In the genomic region with DNA sequence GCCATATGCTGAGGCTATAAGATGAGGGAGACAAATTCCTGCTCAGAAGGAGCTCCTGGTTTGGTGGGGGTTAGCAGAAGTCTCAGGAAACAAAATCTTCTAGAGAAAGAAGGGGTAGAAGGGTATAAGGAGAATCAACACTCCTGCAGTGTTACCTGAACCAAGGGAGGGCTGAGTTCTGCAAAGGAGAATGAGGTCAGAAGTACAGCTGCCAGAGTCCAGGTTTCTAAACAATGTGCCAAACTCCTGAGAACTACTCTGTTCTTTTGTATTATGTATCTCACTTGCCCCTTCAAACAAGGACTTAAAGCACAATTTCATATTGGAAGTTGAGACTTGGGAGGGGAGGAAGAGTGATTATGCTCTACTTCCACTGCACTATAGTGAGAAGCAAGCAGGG, we compare ENCODE assay signal across 21 cellular contexts.
DNase-seq lines count a peak whose midpoint lies in the region; ATAC-seq lines count a peak whose summit lies in the region.
"Had no signal": no experiment of that assay in that cellular context is flagged by ENCODE, and none has a peak within 500 bp of the region (broad histone marks: within the 10 kb centered on the region; RNA-seq: fewer than 3 reads in every experiment).

No MANE protein-coding gene starts in this region.

- no peak for ATAC-seq in stimulated activated effector memory CD8-positive, alpha-beta T cell treated with anti-CD3 and anti-CD28 coated beads, Interleukin-12 subunit alpha, Interleukin-12 subunit beta, amount 100 ng/mL, for 72 hours
- no peak for ATAC-seq in Right ventricle myocardium inferior

- H3K27ac Mint-ChIP-seq in activated naive CD4-positive, alpha-beta T cell treated with anti-CD3 and anti-CD28 coated beads, Interleukin-2, amount 50 U/mL, for 24 hours = peak overlapping the region; percentile 14
- H3K27ac Mint-ChIP-seq in activated naive CD4-positive, alpha-beta T cell treated with anti-CD3 and anti-CD28 coated beads, Interleukin-2, amount 10 ng/mL, durations not matched to agents 7 days and 5 days = no peak overlapping the region
- H3K27ac Mint-ChIP-seq in stimulated activated effector memory CD8-positive, alpha-beta T cell treated with anti-CD3 and anti-CD28 coated beads, Interleukin-12 subunit alpha, Interleukin-12 subunit beta, amount 100 ng/mL, for 72 hours = peak overlapping the region; percentile 45
- H3K27ac Mint-ChIP-seq in activated T-helper 1 cell treated with anti-CD3 and anti-CD28 coated beads, Interleukin-12 subunit alpha, Interleukin-12 subunit beta, Interleukin-2, Interleukin-4 antibody, amounts not matched to agents 30 ng/mL and 10 ng/mL and 1 ng/mL, durations not matched to agents 14 hours and 24 hours and 36 hours = no peak overlapping the region

- CTCF ChIA-PET in activated naive CD4-positive, alpha-beta T cell treated with anti-CD3 and anti-CD28 coated beads, Interleukin-2, amount 10 ng/mL, durations not matched to agents 7 days and 5 days (lab: Charles Lee) = interaction anchor here (0.7 kb wide), 1 partner anchor 11 kb away, joined by 3 read pairs; no protein-coding TSS in a partner anchor

- peaks cover 29% of the 10 kb centered on the region for H3K36me3 Mint-ChIP-seq in activated naive CD4-positive, alpha-beta T cell treated with anti-CD3 and anti-CD28 coated beads, Interleukin-2, amount 50 U/mL, for 24 hours
- peaks cover 47% of the 10 kb centered on the region for H3K36me3 Mint-ChIP-seq in activated naive CD4-positive, alpha-beta T cell treated with anti-CD3 and anti-CD28 coated beads, Interleukin-2, amount 10 ng/mL, durations not matched to agents 7 days and 5 days
- H3K36me3 Mint-ChIP-seq in stimulated activated effector memory CD8-positive, alpha-beta T cell treated with anti-CD3 and anti-CD28 coated beads, Interleukin-12 subunit alpha, Interleukin-12 subunit beta, amount 100 ng/mL, for 72 hours = peaks cover 99% of the 10 kb centered on the region
- H3K36me3 Mint-ChIP-seq in activated T-helper 1 cell treated with anti-CD3 and anti-CD28 coated beads, Interleukin-12 subunit alpha, Interleukin-12 subunit beta, Interleukin-2, Interleukin-4 antibody, amounts not matched to agents 30 ng/mL and 10 ng/mL and 1 ng/mL, durations not matched to agents 14 hours and 24 hours and 36 hours (ENCODE audit: low read depth) = peaks cover 56% of the 10 kb centered on the region

- H3K9me3 Mint-ChIP-seq in activated naive CD4-positive, alpha-beta T cell treated with anti-CD3 and anti-CD28 coated beads, Interleukin-2, amount 50 U/mL, for 24 hours = no peaks in the 10 kb centered on the region
- H3K9me3 Mint-ChIP-seq in activated naive CD4-positive, alpha-beta T cell treated with anti-CD3 and anti-CD28 coated beads, Interleukin-2, amount 10 ng/mL, durations not matched to agents 7 days and 5 days = peaks cover 8% of the 10 kb centered on the region
- no peaks in the 10 kb centered on the region for H3K9me3 Mint-ChIP-seq in stimulated activated effector memory CD8-positive, alpha-beta T cell treated with anti-CD3 and anti-CD28 coated beads, Interleukin-12 subunit alpha, Interleukin-12 subunit beta, amount 100 ng/mL, for 72 hours
- H3K9me3 Mint-ChIP-seq in activated T-helper 1 cell treated with anti-CD3 and anti-CD28 coated beads, Interleukin-12 subunit alpha, Interleukin-12 subunit beta, Interleukin-2, Interleukin-4 antibody, amounts not matched to agents 30 ng/mL and 10 ng/mL and 1 ng/mL, durations not matched to agents 14 hours and 24 hours and 36 hours = peaks cover 14% of the 10 kb centered on the region

- no peak for DNase-seq in activated naive CD4-positive, alpha-beta T cell treated with anti-CD3 and anti-CD28 coated beads, Interleukin-2, amount 10 ng/mL, durations not matched to agents 7 days and 5 days
- DNase-seq in G401 (ENCODE audit: low spot score) = peak; percentile 14
- DNase-seq in cerebellar cortex (ENCODE audit: low spot score) = peak; percentile 13
- DNase-seq in stimulated activated effector memory CD8-positive, alpha-beta T cell treated with anti-CD3 and anti-CD28 coated beads, Interleukin-12 subunit alpha, Interleukin-12 subunit beta, amount 100 ng/mL, for 72 hours (ENCODE audit: low spot score in 2 of 2) = no peak
- no peak for DNase-seq in activated T-helper 1 cell treated with anti-CD3 and anti-CD28 coated beads, Interleukin-12 subunit alpha, Interleukin-12 subunit beta, Interleukin-2, Interleukin-4 antibody, amounts not matched to agents 30 ng/mL and 10 ng/mL and 1 ng/mL, durations not matched to agents 14 hours and 24 hours and 36 hours (ENCODE audit: low spot score)
- DNase-seq in Right ventricle myocardium inferior (ENCODE audit: missing footprints) = no peak
- DNase-seq: DMS153; DND-41; HCEC 1CT; IMR-90; NCI-H1048; NCI-H1417; NCI-H1694; NCI-H2029 treated with DMSO at 0.1 percent for 48 hours; NCI-H446 treated with DMSO at 0.1 percent for 48 hours; NCI-H526; NK-92 treated with Interleukin-12 subunit alpha and Interleukin-12 subunit beta, amount 100 ng/mL, for 24 hours; PC-9; RPMI8226; SHP77 had no signal

- in situ Hi-C loops in G401 (cut with HindIII; ENCODE audit: low sequenced_read_pairs) = no loop called here

- no peak overlapping the region for H3K4me3 Mint-ChIP-seq in activated naive CD4-positive, alpha-beta T cell treated with anti-CD3 and anti-CD28 coated beads, Interleukin-2, amount 50 U/mL, for 24 hours
- no peak overlapping the region for H3K4me3 Mint-ChIP-seq in activated naive CD4-positive, alpha-beta T cell treated with anti-CD3 and anti-CD28 coated beads, Interleukin-2, amount 10 ng/mL, durations not matched to agents 7 days and 5 days
- no peak overlapping the region for H3K4me3 Mint-ChIP-seq in stimulated activated effector memory CD8-positive, alpha-beta T cell treated with anti-CD3 and anti-CD28 coated beads, Interleukin-12 subunit alpha, Interleukin-12 subunit beta, amount 100 ng/mL, for 72 hours
- H3K4me3 Mint-ChIP-seq in activated T-helper 1 cell treated with anti-CD3 and anti-CD28 coated beads, Interleukin-12 subunit alpha, Interleukin-12 subunit beta, Interleukin-2, Interleukin-4 antibody, amounts not matched to agents 30 ng/mL and 10 ng/mL and 1 ng/mL, durations not matched to agents 14 hours and 24 hours and 36 hours = no peak overlapping the region

- H3K27me3 Mint-ChIP-seq in activated naive CD4-positive, alpha-beta T cell treated with anti-CD3 and anti-CD28 coated beads, Interleukin-2, amount 50 U/mL, for 24 hours = no peaks in the 10 kb centered on the region
- H3K27me3 Mint-ChIP-seq in activated naive CD4-positive, alpha-beta T cell treated with anti-CD3 and anti-CD28 coated beads, Interleukin-2, amount 10 ng/mL, durations not matched to agents 7 days and 5 days = no peaks in the 10 kb centered on the region
- H3K27me3 Mint-ChIP-seq in activated T-helper 1 cell treated with anti-CD3 and anti-CD28 coated beads, Interleukin-12 subunit alpha, Interleukin-12 subunit beta, Interleukin-2, Interleukin-4 antibody, amounts not matched to agents 30 ng/mL and 10 ng/mL and 1 ng/mL, durations not matched to agents 14 hours and 24 hours and 36 hours (ENCODE audit: insufficient read depth) = no peaks in the 10 kb centered on the region

- intact Hi-C loops in activated T-helper 1 cell treated with anti-CD3 and anti-CD28 coated beads, Interleukin-12 subunit alpha, Interleukin-12 subunit beta, Interleukin-2, Interleukin-4 antibody, amounts not matched to agents 30 ng/mL and 10 ng/mL and 1 ng/mL, durations not matched to agents 14 hours and 24 hours and 36 hours (cut with micrococcal nuclease) = no loop called here
- intact Hi-C loops in Right ventricle myocardium inferior (cut with DNase I) = no loop called here

- H3K4me1 Mint-ChIP-seq in activated naive CD4-positive, alpha-beta T cell treated with anti-CD3 and anti-CD28 coated beads, Interleukin-2, amount 50 U/mL, for 24 hours = peaks cover 4% of the 10 kb centered on the region
- no peaks in the 10 kb centered on the region for H3K4me1 Mint-ChIP-seq in activated naive CD4-positive, alpha-beta T cell treated with anti-CD3 and anti-CD28 coated beads, Interleukin-2, amount 10 ng/mL, durations not matched to agents 7 days and 5 days
- H3K4me1 Mint-ChIP-seq in stimulated activated effector memory CD8-positive, alpha-beta T cell treated with anti-CD3 and anti-CD28 coated beads, Interleukin-12 subunit alpha, Interleukin-12 subunit beta, amount 100 ng/mL, for 72 hours = peaks cover 9% of the 10 kb centered on the region
- H3K4me1 Mint-ChIP-seq in activated T-helper 1 cell treated with anti-CD3 and anti-CD28 coated beads, Interleukin-12 subunit alpha, Interleukin-12 subunit beta, Interleukin-2, Interleukin-4 antibody, amounts not matched to agents 30 ng/mL and 10 ng/mL and 1 ng/mL, durations not matched to agents 14 hours and 24 hours and 36 hours (ENCODE audit: low read depth) = no peaks in the 10 kb centered on the region

Comparison
In these comparisons a context has a peak if more than half of its experiments do, and no peak if none do; other contexts are left out.
1. H3K27ac Mint-ChIP-seq: peak in activated naive CD4-positive, alpha-beta T cell treated with anti-CD3 and anti-CD28 coated beads, Interleukin-2, amount 50 U/mL, for 24 hours (single experiment) and stimulated activated effector memory CD8-positive, alpha-beta T cell treated with anti-CD3 and anti-CD28 coated beads, Interleukin-12 subunit alpha, Interleukin-12 subunit beta, amount 100 ng/mL, for 72 hours (single experiment); none in activated naive CD4-positive, alpha-beta T cell treated with anti-CD3 and anti-CD28 coated beads, Interleukin-2, amount 10 ng/mL, durations not matched to agents 7 days and 5 days (single experiment) and activated T-helper 1 cell treated with anti-CD3 and anti-CD28 coated beads, Interleukin-12 subunit alpha, Interleukin-12 subunit beta, Interleukin-2, Interleukin-4 antibody, amounts not matched to agents 30 ng/mL and 10 ng/mL and 1 ng/mL, durations not matched to agents 14 hours and 24 hours and 36 hours (single experiment).
2. DNase-seq: peak in G401 (single experiment) and cerebellar cortex (single experiment); none in activated naive CD4-positive, alpha-beta T cell treated with anti-CD3 and anti-CD28 coated beads, Interleukin-2, amount 10 ng/mL, durations not matched to agents 7 days and 5 days (single experiment), stimulated activated effector memory CD8-positive, alpha-beta T cell treated with anti-CD3 and anti-CD28 coated beads, Interleukin-12 subunit alpha, Interleukin-12 subunit beta, amount 100 ng/mL, for 72 hours (0 of 2), activated T-helper 1 cell treated with anti-CD3 and anti-CD28 coated beads, Interleukin-12 subunit alpha, Interleukin-12 subunit beta, Interleukin-2, Interleukin-4 antibody, amounts not matched to agents 30 ng/mL and 10 ng/mL and 1 ng/mL, durations not matched to agents 14 hours and 24 hours and 36 hours (single experiment) and Right ventricle myocardium inferior (single experiment).